8 cellular contexts compared by ENCODE assay signal in genomic region chr10:88114368-88114767, GRCh38.
DNase-seq lines count a peak whose midpoint lies in the region; ATAC-seq and TF ChIP-seq lines count a peak whose summit lies in the region.

No MANE protein-coding gene starts in this region.

- H2BK12ac ChIP-seq in mesenchymal stem cell (ENCODE audit: low read length in 2 of 2): peak overlapping the region in 1 of 2 experiments; percentile 59

- WGBS in mesenchymal stem cell: 78% methylated on average over 7 of the region's 7 CpGs

- no peaks in the 10 kb centered on the region for H3K9me3 Mint-ChIP-seq in Calu3 (ENCODE audit: low read depth, unreplicated experiment)

- H3K27ac ChIP-seq in colonic mucosa (no peak overlapping the region), mesenchymal stem cell (ENCODE audit: low read length, poor library complexity, severe bottlenecking) (no peak overlapping the region)

- no peaks in the 10 kb centered on the region for H3K79me1 ChIP-seq in mesenchymal stem cell (replicated peaks; ENCODE audit: low read length, poor library complexity, severe bottlenecking)

- TF ChIP-seq CTCF in Calu3 (IDR thresholded peaks at IDR 0.05; ENCODE audit: unreplicated experiment) (no peak), colonic mucosa (IDR thresholded peaks at IDR 0.05) (peak; percentile 37)

- H2BK120ac ChIP-seq in mesenchymal stem cell (ENCODE audit: low read depth, low read length): no peak overlapping the region

- no peaks in the 10 kb centered on the region for H3K27me3 ChIP-seq in colonic mucosa
- H3K27me3 ChIP-seq in mesenchymal stem cell (ENCODE audit: control insufficient read depth in 1 of 2, insufficient read depth in 1 of 2, low read length in 2 of 2): no peaks in the 10 kb centered on the region

- no peak overlapping the region for H2AFZ ChIP-seq in mesenchymal stem cell (ENCODE audit: low read depth, low read length)

- H3K23ac ChIP-seq in mesenchymal stem cell (ENCODE audit: low read length in 2 of 2): no peak overlapping the region

- peak overlapping the region in 1 of 2 experiments; percentile 48 for H3K4ac ChIP-seq in mesenchymal stem cell (ENCODE audit: low read depth in 1 of 2, low read length in 2 of 2)

- intact Hi-C loops in Calu3 (cut with micrococcal nuclease; ENCODE audit: unreplicated experiment) (loop anchor here (5.0 to 10.0 kb wide), 3 partner anchors 140 to 273 kb away; partner anchors contain the start of genes KLLN and PTEN), colonic mucosa (cut with DNase I) (loop anchor here (10.0 kb wide), 1 partner anchor 270 kb away; no protein-coding TSS in a partner anchor)

- no peak overlapping the region for H4K91ac ChIP-seq in mesenchymal stem cell (ENCODE audit: low read length)

- no peak overlapping the region for H4K8ac ChIP-seq in mesenchymal stem cell (ENCODE audit: low read length)

- peak overlapping the region in 1 of 2 experiments; percentile 18 for H3K18ac ChIP-seq in mesenchymal stem cell (ENCODE audit: low read depth in 1 of 2, low read length in 2 of 2)

- H3K9ac ChIP-seq in colonic mucosa (ENCODE audit: low read depth in 2 of 2, low read length in 2 of 2) (peak overlapping the region in 1 of 2 donors; percentile 9), mesenchymal stem cell (ENCODE audit: low read length) (no peak overlapping the region)

- H3K4me3 ChIP-seq in colonic mucosa: no peak overlapping the region
- H3K4me3 ChIP-seq in mesenchymal stem cell (ENCODE audit: insufficient read depth in 1 of 2, low read depth in 1 of 2, low read length in 2 of 2): no peak overlapping the region

- H3K9me3 ChIP-seq in colonic mucosa (no peaks in the 10 kb centered on the region), mesenchymal stem cell (ENCODE audit: control insufficient read depth, low read length) (no peaks in the 10 kb centered on the region)

- H3K4me1 Mint-ChIP-seq in Calu3 (ENCODE audit: low read depth, unreplicated experiment): peaks cover 16% of the 10 kb centered on the region

- no peak overlapping the region for H2BK5ac ChIP-seq in mesenchymal stem cell (ENCODE audit: low read depth, low read length, poor library complexity, severe bottlenecking)

- H3K4me1 ChIP-seq in colonic mucosa (no peaks in the 10 kb centered on the region), mesenchymal stem cell (ENCODE audit: control insufficient read depth, insufficient read depth, low read depth, low read length) (peaks cover 1% of the 10 kb centered on the region)

- H3K4me3 Mint-ChIP-seq in Calu3 (ENCODE audit: low read depth, unreplicated experiment): no peak overlapping the region

- no peaks in the 10 kb centered on the region for H3K36me3 Mint-ChIP-seq in Calu3 (ENCODE audit: insufficient read depth, unreplicated experiment)

- H3K14ac ChIP-seq in mesenchymal stem cell (ENCODE audit: low read length in 2 of 2): no peak overlapping the region

- DNase-seq in Calu3 (peak; percentile 32), NCI-H345 treated with DMSO at 0.1 percent for 48 hours (lab: John Stamatoyannopoulos, UW; ENCODE audit: unreplicated experiment) (peak; percentile 19), colonic mucosa (no peak), mesenchymal stem cell (peak; percentile 50), dedifferentiated amniotic fluid mesenchymal stem cell (ENCODE audit: extremely low spot score) (no peak)

- BruUV-seq in Calu3 (replicated peaks; lab: Mats Ljungman, UMichigan): no TSS peak

- H2BK15ac ChIP-seq in mesenchymal stem cell (ENCODE audit: low read depth, poor library complexity, severe bottlenecking): peak overlapping the region; percentile 1

- no peaks in the 10 kb centered on the region for H3K36me3 ChIP-seq in colonic mucosa
- H3K36me3 ChIP-seq in mesenchymal stem cell (ENCODE audit: control insufficient read depth in 1 of 2, insufficient read depth in 2 of 2, low read depth in 1 of 2, low read length in 2 of 2): no peaks in the 10 kb centered on the region

- H2AK5ac ChIP-seq in mesenchymal stem cell (ENCODE audit: low read length, severe bottlenecking): no peak overlapping the region

- no peak overlapping the region for H3K27ac Mint-ChIP-seq in Calu3 (ENCODE audit: unreplicated experiment)

- ATAC-seq in GM21447 (IDR thresholded peaks at IDR 0.05; ENCODE audit: unreplicated experiment) (peak; percentile 20), HG02678 (IDR thresholded peaks at IDR 0.05; ENCODE audit: unreplicated experiment) (no peak), HG02840 (IDR thresholded peaks at IDR 0.05; ENCODE audit: low FRiP score, unreplicated experiment) (no peak)

- no peaks in the 10 kb centered on the region for H3K27me3 Mint-ChIP-seq in Calu3 (ENCODE audit: unreplicated experiment)

- no peak overlapping the region for H3K4me2 ChIP-seq in mesenchymal stem cell (ENCODE audit: low read length, poor library complexity, severe bottlenecking)

- CTCF ChIA-PET in Calu3 (lab: Charles Lee): interaction anchor here (0.6 to 1.1 kb wide), 3 partner anchors 35 to 273 kb away, joined by 4 to 6 read pairs (median 4); no protein-coding TSS in a partner anchor

Comparison
In these comparisons a context has a peak if more than half of its experiments do, and no peak if none do; other contexts are left out.
1. DNase-seq: peak in Calu3 (single experiment), NCI-H345 treated with DMSO at 0.1 percent for 48 hours (single experiment) and mesenchymal stem cell (single experiment); none in colonic mucosa (single experiment) and dedifferentiated amniotic fluid mesenchymal stem cell (single experiment).